In genomic region chr12:107512391-107512790, GRCh38 we compare ENCODE assay signal across 28 cellular contexts.
DNase-seq lines count a peak whose midpoint lies in the region; FAIRE-seq and TF ChIP-seq lines count a peak whose summit lies in the region.
"Had no signal": no experiment of that assay in that cellular context is flagged by ENCODE, and none has a peak within 500 bp of the region (broad histone marks: within the 10 kb centered on the region; RNA-seq: fewer than 3 reads in every experiment).

No MANE protein-coding gene starts in this region.

- POLR2A ChIA-PET in MCF 10A (lab: Yijun Ruan, JAX) = no interaction called here

- peaks cover 20% of the 10 kb centered on the region for H3K4me1 Mint-ChIP-seq in MCF 10A (ENCODE audit: insufficient read depth, unreplicated experiment)

- H3K4me3 Mint-ChIP-seq in MCF 10A (ENCODE audit: unreplicated experiment) = no peak overlapping the region
- H3K4me3 Mint-ChIP-seq: activated CD4-positive, alpha-beta T cell treated with anti-CD3 and anti-CD28 coated beads for 36 hours; activated naive CD4-positive, alpha-beta T cell treated with anti-CD3 and anti-CD28 coated beads for 36 hours; activated T-cell treated with anti-CD3 and anti-CD28 coated beads, Interleukin-2, amount 50 U/mL, for 24 hours; central memory CD8-positive, alpha-beta T cell; neural progenitor cell; stimulated activated naive CD8-positive, alpha-beta T cell treated with anti-CD3 and anti-CD28 coated beads, Interleukin-15, amount 100 ng/mL, for 72 hours; T-helper 1 cell treated with Interleukin-12 subunit alpha and Interleukin-12 subunit beta and Interleukin-4 antibody, amounts not matched to agents 30 μg/mL and 1 μg/mL, for 36 hours had no signal

- intact Hi-C loops in MCF 10A (cut with micrococcal nuclease) = loop anchor here (10.0 kb wide), 1 partner anchor 48 kb away; no protein-coding TSS in a partner anchor
- intact Hi-C loops in breast epithelium (cut with DNase I; ENCODE audit: low total_unique reads) = no loop called here

- H3K27ac Mint-ChIP-seq in MCF 10A (ENCODE audit: low read depth, unreplicated experiment) = no peak overlapping the region
- H3K27ac Mint-ChIP-seq: activated CD4-positive, alpha-beta T cell treated with anti-CD3 and anti-CD28 coated beads for 36 hours; activated naive CD4-positive, alpha-beta T cell treated with anti-CD3 and anti-CD28 coated beads for 36 hours; activated T-cell treated with anti-CD3 and anti-CD28 coated beads, Interleukin-2, amount 50 U/mL, for 24 hours; neural progenitor cell; stimulated activated naive CD8-positive, alpha-beta T cell treated with anti-CD3 and anti-CD28 coated beads, Interleukin-15, amount 100 ng/mL, for 72 hours; T-helper 1 cell treated with Interleukin-12 subunit alpha and Interleukin-12 subunit beta and Interleukin-4 antibody, amounts not matched to agents 30 μg/mL and 1 μg/mL, for 36 hours had no signal

- TF ChIP-seq POLR2A in breast epithelium (IDR thresholded peaks at IDR 0.05) = no peak

- H3K27me3 ChIP-seq in breast epithelium = no peaks in the 10 kb centered on the region
- H3K27me3 ChIP-seq: BLaER1, neural progenitor cell, tibial artery had no signal

- CTCF ChIA-PET in MCF 10A (lab: Yijun Ruan, JAX) = interaction anchor here (0.6 to 0.7 kb wide), 2 partner anchors 107 to 192 kb away, joined by 3 read pairs; no protein-coding TSS in a partner anchor

- H3K27ac ChIP-seq in breast epithelium = no peak overlapping the region
- H3K27ac ChIP-seq: BLaER1, dorsolateral prefrontal cortex, neural progenitor cell, SK-N-MC, tibial artery had no signal

- H3K27me3 Mint-ChIP-seq in MCF 10A (ENCODE audit: insufficient read depth, unreplicated experiment) = no peaks in the 10 kb centered on the region
- H3K27me3 Mint-ChIP-seq: activated CD4-positive, alpha-beta T cell treated with anti-CD3 and anti-CD28 coated beads for 36 hours; activated T-cell treated with anti-CD3 and anti-CD28 coated beads, Interleukin-2, amount 50 U/mL, for 24 hours; stimulated activated naive CD8-positive, alpha-beta T cell treated with anti-CD3 and anti-CD28 coated beads, Interleukin-15, amount 100 ng/mL, for 72 hours had no signal

- FAIRE-seq in GM19239 (lab: Jason Lieb, UNC) = no peak
- FAIRE-seq: A204.1, endothelial cell of umbilical vein, H54, kidney had no signal

- H3K36me3 Mint-ChIP-seq in MCF 10A (ENCODE audit: insufficient read depth, unreplicated experiment) = no peaks in the 10 kb centered on the region
- H3K36me3 Mint-ChIP-seq: neural progenitor cell had no signal

- peak; percentile 56 for DNase-seq in MCF 10A (ENCODE audit: unreplicated experiment)
- DNase-seq in breast epithelium (ENCODE audit: low spot score in 2 of 2) = no peak
- peak; percentile 32 for DNase-seq in amniotic epithelial cell (ENCODE audit: low read depth)
- peak; percentile 89 for DNase-seq in fibroblast of mammary gland (ENCODE audit: low read depth)
- DNase-seq in stromal cell of bone marrow (ENCODE audit: low read depth) = peak; percentile 53
- DNase-seq in GM19239 (ENCODE audit: insufficient read length, low spot score) = no peak
- no peak for DNase-seq in HuH-7 (ENCODE audit: low spot score)
- DNase-seq in activated naive CD4-positive, alpha-beta T cell (lab: John Stamatoyannopoulos, UW) = no peak
- DNase-seq: activated CD4-positive, alpha-beta T cell treated with anti-CD3 and anti-CD28 coated beads for 36 hours; activated naive CD4-positive, alpha-beta T cell treated with anti-CD3 and anti-CD28 coated beads for 36 hours; activated T-cell treated with anti-CD3 and anti-CD28 coated beads, Interleukin-2, amount 50 U/mL, for 24 hours; amygdala; DMS79 treated with DMSO at 0.1 percent for 48 hours; dorsolateral prefrontal cortex; KG1; kidney; NCI-H187; RPMI8226; stimulated activated naive CD8-positive, alpha-beta T cell treated with anti-CD3 and anti-CD28 coated beads, Interleukin-15, amount 100 ng/mL, for 72 hours had no signal

- no peak overlapping the region for H3K4me3 ChIP-seq in breast epithelium
- H3K4me3 ChIP-seq in fibroblast of mammary gland (ENCODE audit: control insufficient read depth, low read depth, low read length) = no peak overlapping the region
- H3K4me3 ChIP-seq: BLaER1, dorsolateral prefrontal cortex, neural progenitor cell, SK-N-MC, tibial artery had no signal

- H3K9me3 Mint-ChIP-seq in MCF 10A (ENCODE audit: unreplicated experiment) = no peaks in the 10 kb centered on the region
- H3K9me3 Mint-ChIP-seq: activated naive CD4-positive, alpha-beta T cell treated with anti-CD3 and anti-CD28 coated beads for 36 hours; activated T-cell treated with anti-CD3 and anti-CD28 coated beads, Interleukin-2, amount 50 U/mL, for 24 hours; central memory CD8-positive, alpha-beta T cell; neural progenitor cell; stimulated activated naive CD8-positive, alpha-beta T cell treated with anti-CD3 and anti-CD28 coated beads, Interleukin-15, amount 100 ng/mL, for 72 hours; T-helper 1 cell treated with Interleukin-12 subunit alpha and Interleukin-12 subunit beta and Interleukin-4 antibody, amounts not matched to agents 30 μg/mL and 1 μg/mL, for 36 hours had no signal

- no peaks in the 10 kb centered on the region for H3K36me3 ChIP-seq in breast epithelium
- H3K36me3 ChIP-seq: BLaER1, neural progenitor cell, tibial artery had no signal

- H3K4me1 ChIP-seq in breast epithelium = no peaks in the 10 kb centered on the region
- H3K4me1 ChIP-seq: tibial artery had no signal

- H3K9me3 ChIP-seq in breast epithelium = no peaks in the 10 kb centered on the region
- H3K9me3 ChIP-seq: BLaER1, tibial artery had no signal

- no TSS peak for BruUV-seq in MCF 10A (replicated peaks; lab: Mats Ljungman, UMichigan)

- no peak for TF ChIP-seq CTCF in MCF 10A (IDR thresholded peaks at IDR 0.05; ENCODE audit: unreplicated experiment)
- TF ChIP-seq CTCF in breast epithelium (IDR thresholded peaks at IDR 0.05) = no peak
- TF ChIP-seq CTCF in fibroblast of mammary gland (conservative IDR thresholded peaks at IDR 0.05; ENCODE audit: control insufficient read depth, insufficient read depth, low read depth, low read length) = no peak

Comparison
In these comparisons a context has a peak if more than half of its experiments do, and no peak if none do; other contexts are left out.
1. DNase-seq: peak in MCF 10A (single experiment), amniotic epithelial cell (single experiment), fibroblast of mammary gland (single experiment) and stromal cell of bone marrow (single experiment); none in breast epithelium (0 of 2), GM19239 (single experiment), HuH-7 (single experiment) and activated naive CD4-positive, alpha-beta T cell (0 of 4).